8 cellular contexts compared by ENCODE assay signal in the genomic region with DNA sequence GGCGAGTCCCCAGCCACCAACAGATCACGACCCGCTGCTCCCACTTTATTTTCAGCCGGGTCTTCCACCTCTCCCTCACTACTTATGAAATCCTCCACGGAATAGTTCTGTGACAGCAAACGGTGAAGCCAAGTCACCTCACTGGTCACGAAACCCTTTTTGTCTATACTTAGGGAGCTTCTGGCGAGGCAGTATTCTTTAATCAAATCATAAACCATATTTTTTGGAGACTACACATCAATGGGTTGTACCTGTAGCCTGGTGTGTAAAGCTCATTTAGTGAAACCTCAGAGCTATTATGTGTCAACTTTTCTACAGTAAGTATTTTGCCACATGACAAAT. TPM values are rescaled to one million over a fixed set of nuclear protein-coding genes. Genes with fewer than 3 reads are reported as not detected.
DNase-seq lines count a peak whose midpoint lies in the region; ATAC-seq and TF ChIP-seq lines count a peak whose summit lies in the region.

No MANE protein-coding gene starts in this region.

- no peak overlapping the region for H4K91ac ChIP-seq in H9 (ENCODE audit: insufficient read length, low read depth, low read length)

- peak overlapping the region; percentile 51 for H3K9ac ChIP-seq in H9 (ENCODE audit: extremely low read depth, insufficient read length, low read length)

- H3K27me3 ChIP-seq in H9 (ENCODE audit: insufficient read depth, low read length), result no peaks in the 10 kb centered on the region
- H3K27me3 ChIP-seq in kidney epithelial cell (ENCODE audit: control insufficient read depth, insufficient read depth, low read length), result no peaks in the 10 kb centered on the region
- no peaks in the 10 kb centered on the region for H3K27me3 ChIP-seq in suprapubic skin

- H3K56ac ChIP-seq in H9 (ENCODE audit: insufficient read length, low read depth, low read length), result no peak overlapping the region

- peak overlapping the region; percentile 74 for H3K4me2 ChIP-seq in H9 (ENCODE audit: insufficient read depth, insufficient read length, low read length)

- no peak overlapping the region for H2AK5ac ChIP-seq in H9 (ENCODE audit: insufficient read length, low read length)

- H3K9me3 ChIP-seq in H9 (ENCODE audit: control insufficient read depth, low read depth, low read length), result no peaks in the 10 kb centered on the region
- no peaks in the 10 kb centered on the region for H3K9me3 ChIP-seq in suprapubic skin

- no peaks in the 10 kb centered on the region for H3K79me1 ChIP-seq in H9 (ENCODE audit: insufficient read depth, low read depth, low read length, poor library complexity, severe bottlenecking)

- TF ChIP-seq EP300 in suprapubic skin (IDR thresholded peaks at IDR 0.05), result no peak

- H3K9me3 Mint-ChIP-seq in H9, result peaks cover 3 to 4% of the 10 kb centered on the region in 2 experiments; a peak in 3 of 5 replicates

- H3K36me3 Mint-ChIP-seq in H9 (ENCODE audit: insufficient read depth in 1 of 3, low read depth in 3 of 3), result peaks cover 0 to 11% (median 0%) of the 10 kb centered on the region in 3 experiments; a peak in 3 of 7 replicates

- H3K4ac ChIP-seq in H9 (ENCODE audit: low read depth, low read length), result no peak overlapping the region

- no peak overlapping the region for H3K27ac Mint-ChIP-seq in H9

- no peak overlapping the region for H2BK12ac ChIP-seq in H9 (ENCODE audit: insufficient read length, low read depth, low read length)

- peaks cover 7% of the 10 kb centered on the region for H3K23me2 ChIP-seq in H9 (ENCODE audit: insufficient read length, low read depth, low read length, poor library complexity, severe bottlenecking)

- in situ Hi-C loops in astrocyte of the cerebellum (cut with HindIII; ENCODE audit: low sequenced_read_pairs), result no loop called here

- H4K20me1 ChIP-seq in H9 (ENCODE audit: control insufficient read depth, insufficient read depth, insufficient read length), result no peaks in the 10 kb centered on the region

- no peak for TF ChIP-seq POLR2A in suprapubic skin (IDR thresholded peaks at IDR 0.05)
- TF ChIP-seq POLR2A in erythroblast (IDR thresholded peaks at IDR 0.05; ENCODE audit: low read length), result no peak

- H3K4me3 ChIP-seq in astrocyte of the cerebellum (ENCODE audit: low read depth, low read length), result peak overlapping the region; percentile 88
- H3K4me3 ChIP-seq in kidney epithelial cell (ENCODE audit: low read depth, low read length), result peak overlapping the region; percentile 78
- peak overlapping the region; percentile 90 for H3K4me3 ChIP-seq in suprapubic skin

- H2BK5ac ChIP-seq in H9 (ENCODE audit: insufficient read length, low read length), result no peak overlapping the region

- H3K14ac ChIP-seq in H9 (ENCODE audit: insufficient read depth, low read length), result no peak overlapping the region

- ATAC-seq in GM19328 (IDR thresholded peaks at IDR 0.05; ENCODE audit: unreplicated experiment), result no peak

- no peak overlapping the region for H3K23ac ChIP-seq in H9 (ENCODE audit: insufficient read length, low read depth, low read length)

- no peaks in the 10 kb centered on the region for H3K4me1 ChIP-seq in H9 (ENCODE audit: insufficient read depth, low read length)
- peaks cover 28% of the 10 kb centered on the region for H3K4me1 ChIP-seq in suprapubic skin

- H2BK120ac ChIP-seq in H9 (ENCODE audit: low read depth, low read length, poor library complexity, severe bottlenecking), result no peak overlapping the region

- no peak overlapping the region for H4K8ac ChIP-seq in H9 (replicated peaks; ENCODE audit: insufficient read length, low read depth, low read length)

- H3K27ac ChIP-seq in H9 (ENCODE audit: insufficient read length, low read depth, low read length) (no peak overlapping the region), suprapubic skin (peak overlapping the region; percentile 93)

- H3K79me2 ChIP-seq in H9 (ENCODE audit: insufficient read depth, low read length), result no peaks in the 10 kb centered on the region; the same call in 1 of the 2 replicates

- no peak for DNase-seq in H9
- DNase-seq in astrocyte of the cerebellum (ENCODE audit: low read depth), result no peak
- no peak for DNase-seq in kidney epithelial cell (ENCODE audit: low read depth)
- no peak for DNase-seq in suprapubic skin (ENCODE audit: low spot score in 2 of 2)
- no peak for DNase-seq in erythroblast (lab: John Stamatoyannopoulos, UW)
- no peak for DNase-seq in NCI-H2196 treated with DMSO at 0.1 percent for 48 hours (lab: John Stamatoyannopoulos, UW; ENCODE audit: unreplicated experiment)
- DNase-seq in amygdala (lab: John Stamatoyannopoulos, UW), result no peak

- peaks cover 1% of the 10 kb centered on the region; the same call in 1 of the 2 replicates for H3K27me3 Mint-ChIP-seq in H9 (ENCODE audit: low read depth)

- H3T11ph ChIP-seq in H9 (ENCODE audit: low read length), result no peak overlapping the region

- H3K4me1 Mint-ChIP-seq in H9, result peaks cover 10 to 15% of the 10 kb centered on the region in 2 experiments

- H2BK15ac ChIP-seq in H9 (ENCODE audit: low read depth, low read length), result no peak overlapping the region

- no peak overlapping the region for H2BK20ac ChIP-seq in H9 (ENCODE audit: low read depth, low read length, poor library complexity, severe bottlenecking)

- H3K4me3 Mint-ChIP-seq in H9, result no peak overlapping the region

- H3K18ac ChIP-seq in H9 (ENCODE audit: insufficient read length, low read depth, low read length), result no peak overlapping the region

- WGBS in H9 (ENCODE audit: extremely low coverage, insufficient read length, low lambda C conversion rate), result no CpG with 5 or more reads among the region's 8 CpGs
- 3% methylated on average over 8 of the region's 8 CpGs for WGBS in suprapubic skin

- H3K36me3 ChIP-seq in kidney epithelial cell (ENCODE audit: control insufficient read depth, insufficient read depth, low read length) (no peaks in the 10 kb centered on the region), suprapubic skin (no peaks in the 10 kb centered on the region)

- H4K5ac ChIP-seq in H9 (ENCODE audit: insufficient read length, low read depth, low read length), result no peak overlapping the region

- no peak overlapping the region for H2AFZ ChIP-seq in H9 (ENCODE audit: low read length)

- no peak for TF ChIP-seq CTCF in H9 (conservative IDR thresholded peaks at IDR 0.05)
- TF ChIP-seq CTCF in astrocyte of the cerebellum (IDR thresholded peaks at IDR 0.05; ENCODE audit: low read depth, low read length, missing control alignments), result no peak
- TF ChIP-seq CTCF in kidney epithelial cell (IDR thresholded peaks at IDR 0.05; ENCODE audit: insufficient read depth, low read length, poor library complexity, severe bottlenecking), result no peak
- TF ChIP-seq CTCF in suprapubic skin (IDR thresholded peaks at IDR 0.05), result no peak

RNA-seq across cellular contexts. Expression of gene H2AZ1, which starts 0.8 kb away (rescaled TPM):
- total RNA-seq in H9 (2021), result 811 and 815 TPM in 2 replicates
- 254 and 388 TPM in 2 replicates for total RNA-seq in kidney epithelial cell
- total RNA-seq in suprapubic skin, result 100 to 1,000 TPM in 3 of 4 donors, 10 to 100 TPM in 1; 95.3 to 132 (median 113) TPM

RNA-seq across cellular contexts. Expression of gene DNAJB14, which starts 4.5 kb away (rescaled TPM):
- total RNA-seq in H9 (2021) (40.2 and 41.0 TPM in 2 replicates), kidney epithelial cell (20.6 and 21.8 TPM in 2 replicates), suprapubic skin (10 to 100 TPM; 19.4 to 30.9 (median 19.8) TPM)

RNA-seq across cellular contexts. Expression of gene LAMTOR3, which starts 56.7 kb away (rescaled TPM):
- total RNA-seq in H9 (2021), result 30.6 and 33.1 TPM in 2 replicates
- 60.7 and 71.4 TPM in 2 replicates for total RNA-seq in kidney epithelial cell
- total RNA-seq in suprapubic skin, result 10 to 100 TPM; 34.4 to 49.5 (median 39.3) TPM
